ENCODE assay signal across 8 cellular contexts in the genomic region with DNA sequence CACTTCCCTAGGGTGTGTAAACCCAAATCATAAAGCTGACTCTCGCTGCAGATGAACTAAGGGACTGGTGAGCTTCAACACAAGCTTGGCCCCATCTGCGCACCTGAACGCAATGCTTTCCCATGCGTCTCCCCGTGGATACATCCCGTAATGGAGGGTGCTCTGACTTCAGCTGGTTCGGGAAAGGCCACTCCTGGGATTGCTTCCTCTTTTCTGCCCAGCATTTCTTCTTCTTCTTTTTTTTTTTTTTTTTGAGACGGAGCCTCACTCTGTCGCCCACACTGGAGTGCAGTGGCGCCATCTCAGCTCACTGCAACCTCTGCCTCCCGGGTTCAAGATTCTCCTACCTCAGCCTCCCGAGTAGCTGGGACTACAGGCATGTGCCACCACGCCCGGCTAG. TPM values are rescaled to one million over a fixed set of nuclear protein-coding genes. Genes with fewer than 3 reads are reported as not detected.
DNase-seq lines count a peak whose midpoint lies in the region; ATAC-seq and TF ChIP-seq lines count a peak whose summit lies in the region.
"Not testable (repeated sequence)": the region's sequence is repeated elsewhere in the genome, so short reads cannot be mapped to it uniquely, and the experiment has no call there.
"Had no signal": no experiment of that assay in that cellular context is flagged by ENCODE, and none has a peak within 500 bp of the region (broad histone marks: within the 10 kb centered on the region; RNA-seq: fewer than 3 reads in every experiment).

No MANE protein-coding gene starts in this region.

- not testable (repeated sequence) for H3K27me3 ChIP-seq in GM23338 (ENCODE audit: insufficient read depth); OCI-LY1 (ENCODE audit: insufficient read depth, low read length); SU-DHL-6 (ENCODE audit: low read length)

- H4K20me1 ChIP-seq in GM23338 (replicated peaks; ENCODE audit: insufficient read depth); OCI-LY1 (ENCODE audit: insufficient read depth, low read length); SU-DHL-6 (ENCODE audit: low read depth, low read length): not testable (repeated sequence)

- H3K27ac Mint-ChIP-seq in GM23338, result not testable (repeated sequence)
- peak overlapping the region; percentile 58 for H3K27ac Mint-ChIP-seq in dendritic cell treated with granulocyte-macrophage colony-stimulating factor and Interleukin-4, amounts not matched to agents 40 ng/mL and 50 ng/mL, for 4 days
- H3K27ac Mint-ChIP-seq in nephron progenitor cell, result peak overlapping the region; percentile 95
- peak overlapping the region; percentile 68 for H3K27ac Mint-ChIP-seq in stimulated activated naive B cell treated with anti-CD40 and anti-IgM and Interleukin-4, amounts not matched to agents 10 μg/mL and 1 μg/mL and 100 μg/mL, for 72 hours

- not testable (repeated sequence) for H3K9me3 Mint-ChIP-seq in GM23338; dendritic cell treated with granulocyte-macrophage colony-stimulating factor and Interleukin-4, amounts not matched to agents 40 ng/mL and 50 ng/mL, for 4 days; nephron progenitor cell; stimulated activated naive B cell treated with anti-CD40 and anti-IgM and Interleukin-4, amounts not matched to agents 10 μg/mL and 1 μg/mL and 100 μg/mL, for 72 hours

- H3K4me1 Mint-ChIP-seq in GM23338, result not testable (repeated sequence)
- peaks cover 28% of the 10 kb centered on the region for H3K4me1 Mint-ChIP-seq in dendritic cell treated with granulocyte-macrophage colony-stimulating factor and Interleukin-4, amounts not matched to agents 40 ng/mL and 50 ng/mL, for 4 days (ENCODE audit: low read depth)
- peaks cover 62% of the 10 kb centered on the region for H3K4me1 Mint-ChIP-seq in nephron progenitor cell
- H3K4me1 Mint-ChIP-seq in stimulated activated naive B cell treated with anti-CD40 and anti-IgM and Interleukin-4, amounts not matched to agents 10 μg/mL and 1 μg/mL and 100 μg/mL, for 72 hours, result peaks cover 19 to 31% of the 10 kb centered on the region in 2 donors

- H3K4me3 Mint-ChIP-seq in GM23338; nephron progenitor cell; stimulated activated naive B cell treated with anti-CD40 and anti-IgM and Interleukin-4, amounts not matched to agents 10 μg/mL and 1 μg/mL and 100 μg/mL, for 72 hours: not testable (repeated sequence)
- H3K4me3 Mint-ChIP-seq in dendritic cell treated with granulocyte-macrophage colony-stimulating factor and Interleukin-4, amounts not matched to agents 40 ng/mL and 50 ng/mL, for 4 days, result peak overlapping the region; percentile 27

- H3K4me3 ChIP-seq in GM23338; OCI-LY1 (ENCODE audit: low read depth, low read length, poor library complexity, severe bottlenecking); SU-DHL-6 (ENCODE audit: insufficient read depth, low read length, poor library complexity, severe bottlenecking): not testable (repeated sequence)

- not testable (repeated sequence) for DNase-seq in GM23338 (ENCODE audit: low spot score); nephron progenitor cell; stimulated activated naive B cell treated with anti-CD40 and anti-IgM and Interleukin-4, amounts not matched to agents 10 μg/mL and 1 μg/mL and 100 μg/mL, for 72 hours
- DNase-seq in MV-4-11 (lab: John Stamatoyannopoulos, UW), result peak; percentile 26

- not testable (repeated sequence) for H3K27ac ChIP-seq in GM23338 (ENCODE audit: low read depth); SU-DHL-6 (ENCODE audit: low read depth, low read length)
- H3K27ac ChIP-seq in OCI-LY1 (ENCODE audit: low read depth, low read length, poor library complexity, severe bottlenecking), result peak overlapping the region; percentile 62

- not testable (repeated sequence) for H3K36me3 Mint-ChIP-seq in GM23338 (ENCODE audit: low read depth); dendritic cell treated with granulocyte-macrophage colony-stimulating factor and Interleukin-4, amounts not matched to agents 40 ng/mL and 50 ng/mL, for 4 days (ENCODE audit: low read depth); nephron progenitor cell (ENCODE audit: low read depth); stimulated activated naive B cell treated with anti-CD40 and anti-IgM and Interleukin-4, amounts not matched to agents 10 μg/mL and 1 μg/mL and 100 μg/mL, for 72 hours

- H3K4me1 ChIP-seq in GM23338 (ENCODE audit: insufficient read depth), result not testable (repeated sequence)
- H3K4me1 ChIP-seq in OCI-LY1 (ENCODE audit: insufficient read depth, low read length, severe bottlenecking), result peaks cover 42% of the 10 kb centered on the region

- not testable (repeated sequence) for H3F3A ChIP-seq in GM23338 (replicated peaks; ENCODE audit: low read depth); OCI-LY1 (ENCODE audit: insufficient read depth, low read length)
- peaks cover 22% of the 10 kb centered on the region for H3F3A ChIP-seq in SU-DHL-6 (ENCODE audit: insufficient read depth)

- H3K9me2 ChIP-seq in GM23338 (ENCODE audit: insufficient read depth); OCI-LY1 (ENCODE audit: low read depth, low read length); SU-DHL-6 (replicated peaks; ENCODE audit: insufficient read depth, low read length): not testable (repeated sequence)

- not testable (repeated sequence) for H3K36me3 ChIP-seq in GM23338 (ENCODE audit: insufficient read depth); OCI-LY1 (ENCODE audit: insufficient read depth, low read length); SU-DHL-6 (ENCODE audit: low read length)

- TF ChIP-seq CTCF in GM23338 (conservative IDR thresholded peaks at IDR 0.05; ENCODE audit: low read depth in 2 of 2); OCI-LY1 (IDR thresholded peaks at IDR 0.05; ENCODE audit: low read length); SU-DHL-6 (IDR thresholded peaks at IDR 0.05; ENCODE audit: insufficient read depth, low read length, poor library complexity, severe bottlenecking); nephron progenitor cell (IDR thresholded peaks at IDR 0.05): not testable (repeated sequence)

- not testable (repeated sequence) for H3K9ac ChIP-seq in OCI-LY1 (ENCODE audit: low read length); SU-DHL-6 (ENCODE audit: low read length)

- H3K4me2 ChIP-seq in GM23338; OCI-LY1 (ENCODE audit: low read length); SU-DHL-6 (ENCODE audit: low read depth, low read length, poor library complexity, severe bottlenecking): not testable (repeated sequence)

- H3K9me3 ChIP-seq in OCI-LY1 (ENCODE audit: low read length); SU-DHL-6 (ENCODE audit: insufficient read depth, low read length): not testable (repeated sequence)

- ATAC-seq in GM23338; stimulated activated naive B cell treated with anti-CD40 and anti-IgM and Interleukin-4, amounts not matched to agents 10 μg/mL and 1 μg/mL and 100 μg/mL, for 72 hours (replicated peaks): not testable (repeated sequence)

- H3K79me2 ChIP-seq in GM23338 (replicated peaks; ENCODE audit: insufficient read depth); OCI-LY1 (ENCODE audit: insufficient read depth, low read length); SU-DHL-6 (ENCODE audit: insufficient read depth, low read length): not testable (repeated sequence)

- not testable (repeated sequence) for H3K27me3 Mint-ChIP-seq in GM23338 (ENCODE audit: insufficient read depth, low read depth, poor library complexity); nephron progenitor cell (ENCODE audit: low read depth, poor library complexity); stimulated activated naive B cell treated with anti-CD40 and anti-IgM and Interleukin-4, amounts not matched to agents 10 μg/mL and 1 μg/mL and 100 μg/mL, for 72 hours
- H3K27me3 Mint-ChIP-seq in dendritic cell treated with granulocyte-macrophage colony-stimulating factor and Interleukin-4, amounts not matched to agents 40 ng/mL and 50 ng/mL, for 4 days, result peaks cover 19% of the 10 kb centered on the region

- 0 out of 2 replicates have a peak overlapping the region, but pooled peaks have one; percentile 63 for H2AFZ ChIP-seq in GM23338
- not testable (repeated sequence) for H2AFZ ChIP-seq in OCI-LY1 (ENCODE audit: low read length)
- H2AFZ ChIP-seq in SU-DHL-6 (ENCODE audit: low read depth, low read length, severe bottlenecking), result peak overlapping the region; percentile 19

- intact Hi-C loops in dendritic cell treated with granulocyte-macrophage colony-stimulating factor and Interleukin-4, amounts not matched to agents 40 ng/mL and 50 ng/mL, for 4 days (cut with micrococcal nuclease), result loop anchor here (5.0 to 10.0 kb wide), 2 partner anchors 40 to 377 kb away; a partner anchor contains a TSS

RNA-seq across cellular contexts. Expression of a gene that starts 27.7 kb away (rescaled TPM):
- total RNA-seq in GM23338 (2014; rRNA removed; shearing (Covaris generic)), result 2.3 and 3.2 TPM in 2 replicates
- polyA plus RNA-seq in GM23338 (2016; fragmentation: Nextera tagmentation; extraction: Ambion mirVana), result 0.79 and 0.87 TPM in 2 replicates

RNA-seq across cellular contexts. Expression of a gene that starts 40.9 kb away (rescaled TPM):
- total RNA-seq in GM23338 (2014; rRNA removed; shearing (Covaris generic)), result 17.2 and 19.3 TPM in 2 replicates
- polyA plus RNA-seq in GM23338 (2016; fragmentation: Nextera tagmentation; extraction: Ambion mirVana), result 5.4 and 6.5 TPM in 2 replicates
- polyA plus RNA-seq: CD8-positive, alpha-beta memory T cell had no signal
